Comparison of ENCODE assay signal across 20 cellular contexts in genomic region chr1:218526198-218526580, GRCh38.
"Had no signal": no experiment of that assay in that cellular context is flagged by ENCODE, and none has a peak within 500 bp of the region (broad histone marks: within the 10 kb centered on the region; RNA-seq: fewer than 3 reads in every experiment).

No MANE protein-coding gene starts in this region.

- ATAC-seq: heart left ventricle; left colon; left ventricle myocardium superior; naive thymus-derived CD4-positive, alpha-beta T cell; sciatic nerve had no signal

- H3K36me3 Mint-ChIP-seq: naive thymus-derived CD4-positive, alpha-beta T cell had no signal

- H3K4me1 ChIP-seq: colonic mucosa, heart left ventricle, stomach, transverse colon had no signal

- H3K36me3 ChIP-seq: colonic mucosa, heart left ventricle, stomach, thoracic aorta, transverse colon had no signal

- H3K4me3 ChIP-seq: colonic mucosa, heart left ventricle, lung, stomach, thoracic aorta, transverse colon had no signal

- H3K27me3 ChIP-seq: colonic mucosa, heart left ventricle, stomach, transverse colon had no signal

- H3K27ac Mint-ChIP-seq: endodermal cell; naive thymus-derived CD4-positive, alpha-beta T cell had no signal

- H3K4me1 Mint-ChIP-seq: naive thymus-derived CD4-positive, alpha-beta T cell had no signal

- H3K9me3 Mint-ChIP-seq: endodermal cell, neural crest cell had no signal

- DNase-seq: colonic mucosa; effector CD4-positive, alpha-beta T cell; endodermal cell; heart left ventricle; hippocampal formation; left colon; left ventricle myocardium superior; mesenchymal stem cell; naive thymus-derived CD4-positive, alpha-beta T cell; posterior cingulate gyrus; stimulated activated CD4-positive, alpha-beta T cell treated with anti-CD3 and anti-CD28 coated beads, Interleukin-2, amount 100 ng/mL, for 24 hours; stimulated activated CD4-positive, alpha-beta T cell treated with anti-CD3 and anti-CD28 coated beads, Interleukin-4, amount 100 ng/mL, for 4 hours; stimulated activated naive CD4-positive, alpha-beta T cell; stomach; substantia nigra; transverse colon had no signal

- H3K9me3 ChIP-seq: colonic mucosa, heart left ventricle, stomach, thoracic aorta, transverse colon had no signal

- H3K4me3 Mint-ChIP-seq: endodermal cell; naive thymus-derived CD4-positive, alpha-beta T cell; neural crest cell had no signal

- H3K27ac ChIP-seq: colonic mucosa, heart left ventricle, stomach, thoracic aorta, transverse colon had no signal
